8 cellular contexts compared by ENCODE assay signal in the genomic region with DNA sequence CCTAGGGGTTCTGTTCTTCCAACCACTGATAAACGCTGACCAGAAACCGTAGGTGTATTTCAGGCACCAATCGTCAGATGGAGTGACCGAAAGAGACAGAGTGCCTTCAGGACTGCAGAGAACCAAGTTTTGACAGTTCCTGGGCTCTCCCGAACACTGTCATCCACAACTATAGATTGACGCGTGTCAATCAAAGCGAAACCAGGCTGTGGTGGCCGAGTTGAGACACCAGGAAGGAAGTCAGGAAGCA. TPM values are rescaled to one million over a fixed set of nuclear protein-coding genes. Genes with fewer than 3 reads are reported as not detected.
DNase-seq lines count a peak whose midpoint lies in the region; ATAC-seq and TF ChIP-seq lines count a peak whose summit lies in the region.

No MANE protein-coding gene starts in this region.

- peaks cover 29% of the 10 kb centered on the region for H3K4me1 Mint-ChIP-seq in nephron

- peaks cover 4% of the 10 kb centered on the region for H3K27me3 Mint-ChIP-seq in nephron (ENCODE audit: low read depth)

- TF ChIP-seq CTCF in nephron (IDR thresholded peaks at IDR 0.05; ENCODE audit: unreplicated experiment in 3 of 3), result no peak

- DNase-seq in DMS53 (lab: John Stamatoyannopoulos, UW) (peak; percentile 98), MG63 (no peak), NCI-H187 treated with DMSO at 0.1 percent for 48 hours (lab: John Stamatoyannopoulos, UW) (no peak), SW 1271 (lab: John Stamatoyannopoulos, UW) (no peak), LoVo (ENCODE audit: low spot score) (no peak)

- peak overlapping the region; percentile 96 for H3K27ac ChIP-seq in cingulate gyrus (ENCODE audit: low read depth, low read length)

- peak; percentile 19 for ATAC-seq in GM21526 (IDR thresholded peaks at IDR 0.05; ENCODE audit: low FRiP score, unreplicated experiment)

- H3K36me3 Mint-ChIP-seq in nephron (ENCODE audit: low read depth), result no peaks in the 10 kb centered on the region

- H3K4me3 Mint-ChIP-seq in nephron, result peak overlapping the region; percentile 90 to 98 (median 95)

- H3K27ac Mint-ChIP-seq in nephron, result peak overlapping the region; percentile 98 to 100 (median 100)

- no peaks in the 10 kb centered on the region for H3K27me3 ChIP-seq in MG63

- H3K4me3 ChIP-seq in MG63, result peak overlapping the region; percentile 81

- H3K9me3 ChIP-seq in MG63, result no peaks in the 10 kb centered on the region

- no peaks in the 10 kb centered on the region for H3K9me3 Mint-ChIP-seq in nephron

- no peaks in the 10 kb centered on the region for H3K36me3 ChIP-seq in MG63

RNA-seq across cellular contexts. Expression of a gene that starts 11.9 kb away (rescaled TPM):
- 89.2 and 119 TPM in 2 replicates for total RNA-seq in MG63 (2014; rRNA removed; shearing (Covaris generic); ENCODE audit: low replicate concordance)

RNA-seq across cellular contexts. Expression of a gene that starts 25.6 kb away (rescaled TPM):
- total RNA-seq in MG63 (2014; rRNA removed; shearing (Covaris generic); ENCODE audit: low replicate concordance), result 4.2 and 25.8 TPM in 2 replicates

RNA-seq across cellular contexts. Expression of a gene that starts 26.8 kb away (rescaled TPM):
- 72.8 and 82.7 TPM in 2 replicates for total RNA-seq in MG63 (2014; rRNA removed; shearing (Covaris generic); ENCODE audit: low replicate concordance)

RNA-seq across cellular contexts. Expression of a gene that starts 32.3 kb away (rescaled TPM):
- 8.6 and 17.3 TPM in 2 replicates for total RNA-seq in MG63 (2014; rRNA removed; shearing (Covaris generic); ENCODE audit: low replicate concordance)

RNA-seq across cellular contexts. Expression of a gene that starts 46.1 kb away (rescaled TPM):
- 17.6 and 25.6 TPM in 2 replicates for total RNA-seq in MG63 (2014; rRNA removed; shearing (Covaris generic); ENCODE audit: low replicate concordance)
